In genomic region chrX:92247076-92247475, GRCh38 we compare ENCODE assay signal across 25 cellular contexts.
DNase-seq lines count a peak whose midpoint lies in the region; ATAC-seq, FAIRE-seq and TF ChIP-seq lines count a peak whose summit lies in the region.
"Had no signal": no experiment of that assay in that cellular context is flagged by ENCODE, and none has a peak within 500 bp of the region (broad histone marks: within the 10 kb centered on the region; RNA-seq: fewer than 3 reads in every experiment).

No MANE protein-coding gene starts in this region.

- DNase-seq in Caki2 (ENCODE audit: low read depth), result peak; percentile 54
- DNase-seq in M059J (ENCODE audit: low read depth), result peak; percentile 6
- peak; percentile 18 for DNase-seq in bronchial epithelial cell (ENCODE audit: low read depth)
- peak; percentile 27 for DNase-seq in non-pigmented ciliary epithelial cell (ENCODE audit: low read depth)
- no peak for DNase-seq in hippocampal formation (lab: John Stamatoyannopoulos, UW)
- DNase-seq in NCI-H1930 (lab: John Stamatoyannopoulos, UW), result no peak
- no peak for DNase-seq in activated CD4-positive, alpha-beta memory T cell treated with anti-CD3 and anti-CD28 coated beads, Interleukin-2, amount 10 ng/mL, durations not matched to agents 7 days and 5 days
- DNase-seq: activated naive CD4-positive, alpha-beta T cell treated with anti-CD3 and anti-CD28 coated beads, Interleukin-2, amount 10 ng/mL, durations not matched to agents 7 days and 5 days; activated T-cell treated with anti-CD3 and anti-CD28 coated beads, Interleukin-2, amount 50 U/mL, for 4 hours; cerebellar nuclear complex; DMS 273 treated with DMSO at 0.1 percent for 48 hours; erythroblast; left colon; mesendoderm; naive thymus-derived CD4-positive, alpha-beta T cell; NCI-H1092; NCI-H2029; NCI-H345; NCI-H82; T-helper 1 cell had no signal

- H3K9me3 Mint-ChIP-seq in activated CD4-positive, alpha-beta memory T cell treated with anti-CD3 and anti-CD28 coated beads, Interleukin-2, amount 10 ng/mL, durations not matched to agents 7 days and 5 days, result no peaks in the 10 kb centered on the region
- H3K9me3 Mint-ChIP-seq: activated naive CD4-positive, alpha-beta T cell treated with anti-CD3 and anti-CD28 coated beads, Interleukin-2, amount 10 ng/mL, durations not matched to agents 7 days and 5 days; activated T-cell treated with anti-CD3 and anti-CD28 coated beads, Interleukin-2, amount 50 U/mL, for 4 hours; CD14-positive monocyte; naive thymus-derived CD4-positive, alpha-beta T cell had no signal

- no peaks in the 10 kb centered on the region for H3K4me1 Mint-ChIP-seq in activated CD4-positive, alpha-beta memory T cell treated with anti-CD3 and anti-CD28 coated beads, Interleukin-2, amount 10 ng/mL, durations not matched to agents 7 days and 5 days
- H3K4me1 Mint-ChIP-seq: activated naive CD4-positive, alpha-beta T cell treated with anti-CD3 and anti-CD28 coated beads, Interleukin-2, amount 10 ng/mL, durations not matched to agents 7 days and 5 days; CD14-positive monocyte; naive thymus-derived CD4-positive, alpha-beta T cell had no signal

- in situ Hi-C loops in Caki2 (cut with HindIII; ENCODE audit: low pct_unique_long_range_greater_than_20kb, low sequenced_read_pairs), result no loop called here

- CTCF ChIA-PET in activated CD4-positive, alpha-beta memory T cell treated with anti-CD3 and anti-CD28 coated beads, Interleukin-2, amount 10 ng/mL, durations not matched to agents 7 days and 5 days (lab: Charles Lee), result no interaction called here

- no peaks in the 10 kb centered on the region for H3K36me3 Mint-ChIP-seq in activated CD4-positive, alpha-beta memory T cell treated with anti-CD3 and anti-CD28 coated beads, Interleukin-2, amount 10 ng/mL, durations not matched to agents 7 days and 5 days (ENCODE audit: low read depth)
- H3K36me3 Mint-ChIP-seq: activated naive CD4-positive, alpha-beta T cell treated with anti-CD3 and anti-CD28 coated beads, Interleukin-2, amount 10 ng/mL, durations not matched to agents 7 days and 5 days; CD14-positive monocyte; naive thymus-derived CD4-positive, alpha-beta T cell had no signal

- no peaks in the 10 kb centered on the region for H3K27me3 Mint-ChIP-seq in activated CD4-positive, alpha-beta memory T cell treated with anti-CD3 and anti-CD28 coated beads, Interleukin-2, amount 10 ng/mL, durations not matched to agents 7 days and 5 days
- H3K27me3 Mint-ChIP-seq: activated naive CD4-positive, alpha-beta T cell treated with anti-CD3 and anti-CD28 coated beads, Interleukin-2, amount 10 ng/mL, durations not matched to agents 7 days and 5 days; naive thymus-derived CD4-positive, alpha-beta T cell had no signal

- POLR2A ChIA-PET in activated CD4-positive, alpha-beta memory T cell treated with anti-CD3 and anti-CD28 coated beads, Interleukin-2, amount 10 ng/mL, durations not matched to agents 7 days and 5 days (lab: Charles Lee), result no interaction called here

- no peak overlapping the region for H3K4me3 Mint-ChIP-seq in activated CD4-positive, alpha-beta memory T cell treated with anti-CD3 and anti-CD28 coated beads, Interleukin-2, amount 10 ng/mL, durations not matched to agents 7 days and 5 days
- H3K4me3 Mint-ChIP-seq: activated naive CD4-positive, alpha-beta T cell treated with anti-CD3 and anti-CD28 coated beads, Interleukin-2, amount 10 ng/mL, durations not matched to agents 7 days and 5 days; activated T-cell treated with anti-CD3 and anti-CD28 coated beads, Interleukin-2, amount 50 U/mL, for 4 hours; CD14-positive monocyte; naive thymus-derived CD4-positive, alpha-beta T cell had no signal

- H3K4me3 ChIP-seq in bronchial epithelial cell (ENCODE audit: low read depth, low read length), result no peak overlapping the region
- H3K4me3 ChIP-seq: GM12878, right atrium auricular region had no signal

- H3K36me3 ChIP-seq in bronchial epithelial cell (ENCODE audit: control insufficient read depth, insufficient read depth, low read length), result no peaks in the 10 kb centered on the region
- H3K36me3 ChIP-seq: right atrium auricular region had no signal

- H3K27me3 ChIP-seq in bronchial epithelial cell (ENCODE audit: control insufficient read depth, insufficient read depth, low read length), result no peaks in the 10 kb centered on the region
- H3K27me3 ChIP-seq: right atrium auricular region had no signal

- no peak for FAIRE-seq in bronchial epithelial cell (lab: Jason Lieb, UNC)
- FAIRE-seq: GM12878 had no signal

- H3K27ac Mint-ChIP-seq in activated CD4-positive, alpha-beta memory T cell treated with anti-CD3 and anti-CD28 coated beads, Interleukin-2, amount 10 ng/mL, durations not matched to agents 7 days and 5 days, result no peak overlapping the region
- H3K27ac Mint-ChIP-seq: activated naive CD4-positive, alpha-beta T cell treated with anti-CD3 and anti-CD28 coated beads, Interleukin-2, amount 10 ng/mL, durations not matched to agents 7 days and 5 days; CD14-positive monocyte; naive thymus-derived CD4-positive, alpha-beta T cell had no signal

- no peak for TF ChIP-seq CTCF in bronchial epithelial cell (IDR thresholded peaks at IDR 0.05; ENCODE audit: insufficient read depth, low read length, severe bottlenecking)

- no peak for ATAC-seq in HG02588 (IDR thresholded peaks at IDR 0.05; ENCODE audit: unreplicated experiment)
- ATAC-seq: activated T-cell treated with anti-CD3 and anti-CD28 coated beads, Interleukin-2, amount 50 U/mL, for 4 hours; GM12878; HCT116; left colon; naive thymus-derived CD4-positive, alpha-beta T cell had no signal

Comparison
In these comparisons a context has a peak if more than half of its experiments do, and no peak if none do; other contexts are left out.
1. DNase-seq: peak in Caki2 (single experiment), M059J (single experiment), bronchial epithelial cell (single experiment) and non-pigmented ciliary epithelial cell (single experiment); none in hippocampal formation (0 of 2), NCI-H1930 (0 of 2) and activated CD4-positive, alpha-beta memory T cell treated with anti-CD3 and anti-CD28 coated beads, Interleukin-2, amount 10 ng/mL, durations not matched to agents 7 days and 5 days (single experiment).